In the genomic region with DNA sequence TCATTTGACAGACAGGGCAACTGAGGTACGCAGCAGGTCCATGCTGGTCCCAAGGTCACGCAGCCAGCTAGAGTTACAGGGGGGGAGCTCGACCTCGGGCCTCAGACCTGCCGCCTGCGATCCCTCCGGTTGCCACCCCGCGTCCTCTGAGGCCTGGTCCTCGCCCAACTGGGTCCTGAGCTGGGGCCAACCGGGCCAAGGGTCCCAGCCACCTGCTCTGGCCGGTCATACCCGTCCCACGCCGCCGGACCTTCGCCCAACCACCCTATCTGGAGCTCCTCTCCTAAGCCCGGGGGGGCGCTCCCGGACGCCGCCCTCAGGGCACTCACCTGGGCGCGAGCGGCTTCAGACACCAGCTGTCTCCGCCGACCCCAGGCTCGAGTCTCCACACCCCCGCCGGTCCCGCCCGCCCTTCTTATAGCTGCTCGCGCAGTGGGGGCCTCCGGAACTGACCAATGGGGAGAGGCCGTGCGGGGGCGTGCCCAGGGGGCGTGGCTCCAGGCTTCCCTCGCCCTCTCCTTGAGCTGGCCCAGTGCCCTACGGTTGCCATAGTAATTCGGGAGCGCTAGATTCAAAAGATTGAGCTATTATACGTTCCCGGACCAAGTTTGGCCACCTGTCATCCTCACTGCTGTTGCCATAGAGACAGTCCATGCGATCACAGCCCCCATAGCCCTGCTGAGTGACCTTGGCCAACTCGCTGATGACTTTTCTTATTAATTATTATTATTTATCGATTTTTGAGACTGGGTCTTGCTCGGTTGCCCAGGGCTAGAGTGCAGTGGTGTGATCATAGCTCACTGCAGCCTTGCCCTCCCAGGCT, we compare ENCODE assay signal across 8 cellular contexts. TPM values are rescaled to one million over a fixed set of nuclear protein-coding genes. Genes with fewer than 3 reads are reported as not detected.
DNase-seq lines count a peak whose midpoint lies in the region; ATAC-seq and TF ChIP-seq lines count a peak whose summit lies in the region.

A gene with protein sequence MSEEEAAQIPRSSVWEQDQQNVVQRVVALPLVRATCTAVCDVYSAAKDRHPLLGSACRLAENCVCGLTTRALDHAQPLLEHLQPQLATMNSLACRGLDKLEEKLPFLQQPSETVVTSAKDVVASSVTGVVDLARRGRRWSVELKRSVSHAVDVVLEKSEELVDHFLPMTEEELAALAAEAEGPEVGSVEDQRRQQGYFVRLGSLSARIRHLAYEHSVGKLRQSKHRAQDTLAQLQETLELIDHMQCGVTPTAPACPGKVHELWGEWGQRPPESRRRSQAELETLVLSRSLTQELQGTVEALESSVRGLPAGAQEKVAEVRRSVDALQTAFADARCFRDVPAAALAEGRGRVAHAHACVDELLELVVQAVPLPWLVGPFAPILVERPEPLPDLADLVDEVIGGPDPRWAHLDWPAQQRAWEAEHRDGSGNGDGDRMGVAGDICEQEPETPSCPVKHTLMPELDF (minus strand): TSS at position 389 of the 823 bp plus-strand sequence. CDS start 1,150 bp downstream, outside the sequence.

- H3K36me3 ChIP-seq in HAP-1 (replicated peaks) (no peaks in the 10 kb centered on the region), mucosa of stomach (ENCODE audit: control insufficient read depth, insufficient read depth, low read length) (no peaks in the 10 kb centered on the region), subcutaneous abdominal adipose tissue (ENCODE audit: control insufficient read depth in 5 of 5, insufficient read depth in 5 of 5, low read length in 5 of 5) (no peaks in the 10 kb centered on the region)

- H3K4me3 ChIP-seq in HAP-1 (0 out of 2 replicates have a peak within 1 kb of the TSS, but pooled peaks have one; percentile 6), mucosa of stomach (ENCODE audit: low read length) (no peak within 1 kb of the TSS), subcutaneous abdominal adipose tissue (ENCODE audit: low read depth in 1 of 5, low read length in 5 of 5) (peak within 1 kb of the TSS; percentile 39 to 75 (median 48))

- H3K9ac ChIP-seq in mucosa of stomach (ENCODE audit: low read length): peak within 1 kb of the TSS; percentile 39
- H3K9ac ChIP-seq in subcutaneous abdominal adipose tissue (ENCODE audit: low read length in 5 of 5): peak within 1 kb of the TSS in 3 of 5 donors; percentile 20 to 75 (median 57)

- H3K9me3 ChIP-seq in HAP-1 (no peaks in the 10 kb centered on the region), mucosa of stomach (ENCODE audit: control insufficient read depth, low read length) (no peaks in the 10 kb centered on the region), subcutaneous abdominal adipose tissue (ENCODE audit: control insufficient read depth in 5 of 5, low read length in 5 of 5) (no peaks in the 10 kb centered on the region)

- in situ Hi-C loops in HAP-1 (cut with MboI; ENCODE audit: low sequenced_read_pairs): no loop called here

- peak; percentile 53 for ATAC-seq in esophagus mucosa
- no peak for ATAC-seq in GM21825 (IDR thresholded peaks at IDR 0.05; ENCODE audit: unreplicated experiment)
- no peak for ATAC-seq in GM18505 (IDR thresholded peaks at IDR 0.05; ENCODE audit: unreplicated experiment)

- DNase-seq in HAP-1 (ENCODE audit: low spot score in 2 of 2) (peak; percentile 82 to 97), NCI-H446 treated with DMSO at 0.1 percent for 48 hours (lab: John Stamatoyannopoulos, UW) (peak; percentile 64)
- DNase-seq in activated CD8-positive, alpha-beta memory T cell treated with anti-CD3 and anti-CD28 coated beads, Interleukin-2, amount 50 U/mL, for 4 hours: peak; percentile 54

- H3K4me1 ChIP-seq in HAP-1 (peaks cover 11% of the 10 kb centered on the region), mucosa of stomach (ENCODE audit: control insufficient read depth, insufficient read depth, low read length) (peaks cover 31% of the 10 kb centered on the region), subcutaneous abdominal adipose tissue (ENCODE audit: control insufficient read depth in 5 of 5, insufficient read depth in 5 of 5, low read length in 5 of 5) (peaks cover 0 to 31% (median 21%) of the 10 kb centered on the region in 5 donors)

- peak within 1 kb of the TSS; percentile 37 for H3K27ac ChIP-seq in subcutaneous abdominal adipose tissue (ENCODE audit: low read depth, low read length)

- no peak for TF ChIP-seq POLR2A in GM18505 (IDR thresholded peaks at IDR 0.05; ENCODE audit: borderline replicate concordance, extremely low read depth, insufficient read depth, insufficient read length)

- H3K27me3 ChIP-seq in HAP-1 (ENCODE audit: low read depth): no peaks in the 10 kb centered on the region
- H3K27me3 ChIP-seq in mucosa of stomach (ENCODE audit: control insufficient read depth, insufficient read depth, low read length): peaks cover 4% of the 10 kb centered on the region
- H3K27me3 ChIP-seq in subcutaneous abdominal adipose tissue (ENCODE audit: control insufficient read depth in 5 of 5, insufficient read depth in 4 of 5, low read length in 5 of 5): no peaks in the 10 kb centered on the region

RNA-seq across cellular contexts. Expression of the gene that starts here (rescaled TPM):
- total RNA-seq in esophagus mucosa: 2.4 TPM
